6 cellular contexts compared by ENCODE assay signal in the genomic region with DNA sequence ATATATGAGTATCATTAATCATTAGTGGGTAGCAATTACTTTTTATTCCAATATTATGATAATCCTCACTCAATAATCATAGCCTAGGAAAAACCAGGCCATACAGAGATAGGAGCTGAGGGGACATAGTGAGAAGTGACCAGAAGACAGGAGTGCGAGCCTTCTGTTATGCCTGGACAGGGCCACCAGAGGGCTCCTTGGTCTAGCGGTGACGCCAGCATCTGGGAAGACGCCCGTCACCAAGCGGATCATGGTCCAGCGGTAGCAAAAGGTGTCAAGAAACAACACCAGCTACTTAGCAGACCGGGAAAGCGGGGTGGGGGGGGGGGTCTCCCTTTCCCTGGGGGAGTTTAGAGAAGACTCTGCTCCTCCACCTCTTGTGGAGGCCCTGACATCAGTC. TPM values are rescaled to one million over a fixed set of nuclear protein-coding genes. Genes with fewer than 3 reads are reported as not detected.
DNase-seq lines count a peak whose midpoint lies in the region; ATAC-seq, FAIRE-seq and TF ChIP-seq lines count a peak whose summit lies in the region.
"Not testable (repeated sequence)": the region's sequence is repeated elsewhere in the genome, so short reads cannot be mapped to it uniquely, and the experiment has no call there.

No MANE protein-coding gene starts in this region.

- H3K4me3 Mint-ChIP-seq in GM23338: not testable (repeated sequence)

- peaks cover 37% of the 10 kb centered on the region for H3K27me3 Mint-ChIP-seq in GM23338 (ENCODE audit: insufficient read depth, low read depth, poor library complexity)

- H3F3A ChIP-seq in GM23338 (replicated peaks; ENCODE audit: low read depth): not testable (repeated sequence)

- POLR2A ChIA-PET in AG04450 (lab: Yijun Ruan, JAX): not testable (repeated sequence)

- H3K4me1 Mint-ChIP-seq in GM23338: not testable (repeated sequence)

- H4K20me1 ChIP-seq in GM23338 (replicated peaks; ENCODE audit: insufficient read depth): not testable (repeated sequence)

- H3K27ac ChIP-seq in AG04450 (ENCODE audit: low read depth, low read length); GM23338 (ENCODE audit: low read depth); SJCRH30; brain microvascular endothelial cell; cardiac muscle cell; pancreas: not testable (repeated sequence)

- not testable (repeated sequence) for FAIRE-seq in pancreas (lab: Jason Lieb, UNC)

- TF ChIP-seq CTCF in AG04450 (IDR thresholded peaks at IDR 0.05; ENCODE audit: low read depth, low read length) (peak; percentile 36), GM23338 (conservative IDR thresholded peaks at IDR 0.05; ENCODE audit: low read depth in 2 of 2) (peak; percentile 58 to 59), brain microvascular endothelial cell (IDR thresholded peaks at IDR 0.05; ENCODE audit: low read depth, low read length, missing control alignments) (peak; percentile 57), cardiac muscle cell (IDR thresholded peaks at IDR 0.05; ENCODE audit: low read depth, low read length) (peak; percentile 43), pancreas (IDR thresholded peaks at IDR 0.05) (peak; percentile 32 to 57 (median 49))

- H3K27ac Mint-ChIP-seq in GM23338: not testable (repeated sequence)

- not testable (repeated sequence) for H3K4me1 ChIP-seq in GM23338 (ENCODE audit: insufficient read depth); SJCRH30; cardiac muscle cell (ENCODE audit: low read depth); pancreas

- not testable (repeated sequence) for H3K36me3 Mint-ChIP-seq in GM23338 (ENCODE audit: low read depth)

- ATAC-seq in GM23338, pancreas: not testable (repeated sequence)

- H3K9me2 ChIP-seq in GM23338 (ENCODE audit: insufficient read depth): not testable (repeated sequence)

- H3K27me3 ChIP-seq in AG04450 (ENCODE audit: control insufficient read depth, insufficient read depth, low read length): peaks cover 31% of the 10 kb centered on the region
- peaks cover 47% of the 10 kb centered on the region for H3K27me3 ChIP-seq in GM23338 (ENCODE audit: insufficient read depth)
- H3K27me3 ChIP-seq in SJCRH30: peaks cover 16% of the 10 kb centered on the region
- not testable (repeated sequence) for H3K27me3 ChIP-seq in brain microvascular endothelial cell (replicated peaks); pancreas
- H3K27me3 ChIP-seq in cardiac muscle cell: peaks cover 31% of the 10 kb centered on the region

- intact Hi-C loops in pancreas (cut with DNase I): not testable (repeated sequence)

- H2AFZ ChIP-seq in GM23338: not testable (repeated sequence)

- 2% methylated on average over 9 of the region's 9 CpGs for WGBS in pancreas, 2 donors

- H3K4me2 ChIP-seq in GM23338: not testable (repeated sequence)

- H3K36me3 ChIP-seq in GM23338 (ENCODE audit: insufficient read depth); SJCRH30; brain microvascular endothelial cell (replicated peaks); cardiac muscle cell; pancreas: not testable (repeated sequence)

- H3K9me3 Mint-ChIP-seq in GM23338: not testable (repeated sequence)

- H3K9me3 ChIP-seq in AG04450 (ENCODE audit: control insufficient read depth, insufficient read depth, low read length); SJCRH30 (replicated peaks); cardiac muscle cell (ENCODE audit: low read depth); pancreas: not testable (repeated sequence)

- H3K79me2 ChIP-seq in GM23338 (replicated peaks; ENCODE audit: insufficient read depth): not testable (repeated sequence)

- not testable (repeated sequence) for H3K4me3 ChIP-seq in AG04450 (ENCODE audit: low read depth, low read length); GM23338; SJCRH30; brain microvascular endothelial cell (ENCODE audit: low read depth, low read length); cardiac muscle cell; pancreas

- in situ Hi-C loops in brain microvascular endothelial cell (cut with HindIII; ENCODE audit: low pct_ligation_motif_present, low sequenced_read_pairs): not testable (repeated sequence)

- not testable (repeated sequence) for DNase-seq in AG04450 (ENCODE audit: low read depth, low spot score); GM23338 (ENCODE audit: low spot score)
- DNase-seq in SJCRH30 (peak; percentile 39 to 42), brain microvascular endothelial cell (peak; percentile 51), cardiac muscle cell (ENCODE audit: low read depth in 1 of 2, low spot score in 1 of 2) (peak in 1 of 2 donors; percentile 36), pancreas (peak in 5 of 6 donors; percentile 44 to 80 (median 70))

- CTCF ChIA-PET in AG04450 (lab: Charles Lee): interaction anchor here (1.2 to 21.9 kb wide), 4 partner anchors 19 to 114 kb away, joined by 5 to 712 read pairs (median 18); a partner anchor contains a TSS

TF ChIP-seq in GM23338, 12 proteins besides CTCF, POLR2A, EP300 and RAD21:
- TF ChIP-seq CREB1 (CRISPR knock-in tag; IDR thresholded peaks at IDR 0.05; ENCODE audit: low read depth): peak; percentile 83

RNA-seq across cellular contexts. Expression of a gene that starts 7.0 kb away (rescaled TPM):
- 0.04 TPM in 1 of 2 replicates, not detected in the other for polyA plus RNA-seq in AG04450 (2011; rRNA removed)
- polyA minus RNA-seq in AG04450 (2011; rRNA and poly(A)+ RNA removed): 0.22 TPM in 1 of 2 replicates, not detected in the other
- 0.10 and 1.5 TPM in 2 replicates for total RNA-seq in GM23338 (2014; rRNA removed; shearing (Covaris generic))
- 0.40 and 0.68 TPM in 2 replicates for polyA plus RNA-seq in GM23338 (2016; fragmentation: Nextera tagmentation; extraction: Ambion mirVana)
- total RNA-seq in SJCRH30 (2014; rRNA removed; shearing (Covaris generic)): 0.03 TPM in 1 of 2 replicates, not detected in the other
- 0.35 and 1.5 TPM in 2 replicates for total RNA-seq in cardiac muscle cell
- 1.2 TPM in 1 of 2 replicates, not detected in the other for polyA plus RNA-seq in cardiac muscle cell
- total RNA-seq in pancreas: 10 to 100 TPM in 1 of 6 donors, 1 to 10 TPM in 5; 3.2 to 10.6 (median 5.1) TPM
- 10 to 100 TPM; 33.8 to 59.3 TPM for polyA plus RNA-seq in pancreas

RNA-seq across cellular contexts. Expression of a gene that starts 11.9 kb away (rescaled TPM):
- 0.09 TPM in 1 of 2 replicates, not detected in the other for polyA plus RNA-seq in AG04450 (2011; rRNA removed)
- polyA minus RNA-seq in AG04450 (2011; rRNA and poly(A)+ RNA removed): not detected in 2 replicates
- total RNA-seq in GM23338 (2014; rRNA removed; shearing (Covaris generic)): 0.16 and 1.5 TPM in 2 replicates
- polyA plus RNA-seq in GM23338 (2016; fragmentation: Nextera tagmentation; extraction: Ambion mirVana): 0.31 and 0.32 TPM in 2 replicates
- not detected in 2 replicates for total RNA-seq in SJCRH30 (2014; rRNA removed; shearing (Covaris generic))
- 0.24 TPM in 1 of 2 replicates, not detected in the other for total RNA-seq in cardiac muscle cell
- polyA plus RNA-seq in cardiac muscle cell: 0.81 TPM in 1 of 2 replicates, not detected in the other
- total RNA-seq in pancreas: 10 to 100 TPM in 1 of 6 donors, 1 to 10 TPM in 5; 3.9 to 12.1 (median 5.7) TPM
- 10 to 100 TPM; 12.9 to 13.0 TPM for polyA plus RNA-seq in pancreas

RNA-seq across cellular contexts. Expression of a gene that starts 16.6 kb away (rescaled TPM):
- polyA plus RNA-seq in AG04450 (2011; rRNA removed): 0.98 and 1.2 TPM in 2 replicates
- polyA minus RNA-seq in AG04450 (2011; rRNA and poly(A)+ RNA removed): 0.70 and 1.4 TPM in 2 replicates
- 4.7 and 7.9 TPM in 2 replicates for total RNA-seq in GM23338 (2014; rRNA removed; shearing (Covaris generic))
- 2.1 TPM in 2 replicates for polyA plus RNA-seq in GM23338 (2016; fragmentation: Nextera tagmentation; extraction: Ambion mirVana)
- total RNA-seq in SJCRH30 (2014; rRNA removed; shearing (Covaris generic)): 2.0 and 3.8 TPM in 2 replicates
- 8.5 and 8.8 TPM in 2 replicates for total RNA-seq in cardiac muscle cell
- 2.0 and 2.7 TPM in 2 replicates for polyA plus RNA-seq in cardiac muscle cell
- total RNA-seq in pancreas: 1 to 10 TPM; 1.9 to 3.2 (median 2.3) TPM
- polyA plus RNA-seq in pancreas: 10 to 100 TPM; 13.0 to 15.5 TPM

RNA-seq across cellular contexts. Expression of a gene that starts 18.0 kb away (rescaled TPM):
- polyA plus RNA-seq in AG04450 (2011; rRNA removed) (0.91 and 0.93 TPM in 2 replicates), GM23338 (2016; fragmentation: Nextera tagmentation; extraction: Ambion mirVana) (0.40 and 0.47 TPM in 2 replicates), cardiac muscle cell (0.17 and 1.8 TPM in 2 replicates), pancreas (1 to 10 TPM in 1 of 2 donors, under 1 TPM in 1; 0.73 to 3.1 TPM)
- 1.9 and 2.6 TPM in 2 replicates for polyA minus RNA-seq in AG04450 (2011; rRNA and poly(A)+ RNA removed)
- 6.4 and 12.6 TPM in 2 replicates for total RNA-seq in GM23338 (2014; rRNA removed; shearing (Covaris generic))
- 4.4 and 5.3 TPM in 2 replicates for total RNA-seq in SJCRH30 (2014; rRNA removed; shearing (Covaris generic))
- total RNA-seq in cardiac muscle cell (7.6 and 15.1 TPM in 2 replicates), pancreas (1 to 10 TPM; 1.5 to 3.0 (median 2.2) TPM)

RNA-seq across cellular contexts. Expression of a gene that starts 20.1 kb away (rescaled TPM):
- polyA plus RNA-seq in AG04450 (2011; rRNA removed) (0.31 and 0.48 TPM in 2 replicates), GM23338 (2016; fragmentation: Nextera tagmentation; extraction: Ambion mirVana) (3.4 and 5.0 TPM in 2 replicates), cardiac muscle cell (not detected in 2 replicates), pancreas (10 to 100 TPM in 1 of 2 donors, 1 to 10 TPM in 1; 9.2 to 15.0 TPM)
- 0.22 and 0.28 TPM in 2 replicates for polyA minus RNA-seq in AG04450 (2011; rRNA and poly(A)+ RNA removed)
- total RNA-seq in GM23338 (2014; rRNA removed; shearing (Covaris generic)): 4.6 and 8.9 TPM in 2 replicates
- total RNA-seq in SJCRH30 (2014; rRNA removed; shearing (Covaris generic)): 0.08 and 0.20 TPM in 2 replicates
- total RNA-seq in cardiac muscle cell (not detected in 2 replicates), pancreas (10 to 100 TPM in 3 of 6 donors, 1 to 10 TPM in 3; 6.3 to 11.3 (median 9.4) TPM)
